ENCODE assay signal across 20 cellular contexts in genomic region chr1:228211091-228211870, GRCh38. TPM values are rescaled to one million over a fixed set of nuclear protein-coding genes. Genes with fewer than 3 reads are reported as not detected.
A peak's percentile ranks its signal among the peaks of the same experiment; 100 is the strongest.
DNase-seq lines count a peak whose midpoint lies in the region; ATAC-seq, FAIRE-seq and TF ChIP-seq lines count a peak whose summit lies in the region.
"Had no signal": no experiment of that assay in that cellular context is flagged by ENCODE, and none has a peak within 500 bp of the region (broad histone marks: within the 10 kb centered on the region; RNA-seq: fewer than 3 reads in every experiment).

No MANE protein-coding gene starts in this region.

- no peak overlapping the region for H3K27ac Mint-ChIP-seq in CD8-positive, alpha-beta T cell
- no peak overlapping the region for H3K27ac Mint-ChIP-seq in activated T-helper 17 cell treated with anti-CD3 and anti-CD28 coated beads, Interleukin-2, amount 50 U/mL, for 72 hours
- no peak overlapping the region for H3K27ac Mint-ChIP-seq in nephron progenitor cell

- CTCF ChIA-PET in CD8-positive, alpha-beta T cell (lab: Charles Lee) = no interaction called here

- H3K27me3 Mint-ChIP-seq in CD8-positive, alpha-beta T cell (ENCODE audit: low read depth) = peaks cover under 1% of the 10 kb centered on the region
- H3K27me3 Mint-ChIP-seq in activated T-helper 17 cell treated with anti-CD3 and anti-CD28 coated beads, Interleukin-2, amount 50 U/mL, for 72 hours = no peaks in the 10 kb centered on the region
- H3K27me3 Mint-ChIP-seq in nephron progenitor cell (ENCODE audit: low read depth, poor library complexity) = no peaks in the 10 kb centered on the region

- no peak for ATAC-seq in CD8-positive, alpha-beta T cell
- ATAC-seq in activated T-helper 17 cell treated with anti-CD3 and anti-CD28 coated beads, Interleukin-2, amount 50 U/mL, for 72 hours (replicated peaks) = no peak
- ATAC-seq in GM18858 (IDR thresholded peaks at IDR 0.05; ENCODE audit: unreplicated experiment) = no peak
- ATAC-seq: right lobe of liver had no signal

- no peak overlapping the region for H3K27ac ChIP-seq in CD8-positive, alpha-beta T cell (ENCODE audit: low read depth, low read length)
- H3K27ac ChIP-seq: 22Rv1; BLaER1 treated with 17β-estradiol and CSF1 and Interleukin-3, amounts not matched to agents 10 nM and 100 nM; dorsolateral prefrontal cortex; right lobe of liver; thoracic aorta had no signal

- peak overlapping the region; percentile 45 for H3K4me3 Mint-ChIP-seq in CD8-positive, alpha-beta T cell
- peak overlapping the region; percentile 37 for H3K4me3 Mint-ChIP-seq in activated T-helper 17 cell treated with anti-CD3 and anti-CD28 coated beads, Interleukin-2, amount 50 U/mL, for 72 hours
- peak overlapping the region; percentile 60 for H3K4me3 Mint-ChIP-seq in nephron progenitor cell

- peaks cover 13% of the 10 kb centered on the region for H3K4me1 ChIP-seq in CD8-positive, alpha-beta T cell (ENCODE audit: insufficient read depth, low read length)
- H3K4me1 ChIP-seq: HAP-1 had no signal

- H3K36me3 ChIP-seq in CD8-positive, alpha-beta T cell (ENCODE audit: insufficient read depth, low read length) = no peaks in the 10 kb centered on the region
- H3K36me3 ChIP-seq: HAP-1, right lobe of liver, thoracic aorta had no signal

- POLR2A ChIA-PET in CD8-positive, alpha-beta T cell (lab: Charles Lee) = interaction anchor here (0.7 to 1.3 kb wide), 3 partner anchors 9 to 275 kb away, joined by 3 to 4 read pairs (median 3); no protein-coding TSS in a partner anchor

- TF ChIP-seq CTCF in CD8-positive, alpha-beta T cell (IDR thresholded peaks at IDR 0.05) = no peak
- no peak for TF ChIP-seq CTCF in nephron progenitor cell (IDR thresholded peaks at IDR 0.05)

- no peak overlapping the region for H3K4me3 ChIP-seq in CD8-positive, alpha-beta T cell (ENCODE audit: low read depth, low read length)
- H3K4me3 ChIP-seq: BLaER1 treated with 17β-estradiol and CSF1 and Interleukin-3, amounts not matched to agents 10 nM and 100 nM; HAP-1; right lobe of liver; thoracic aorta had no signal

- no peaks in the 10 kb centered on the region for H3K9me3 ChIP-seq in CD8-positive, alpha-beta T cell (ENCODE audit: low read length)
- H3K9me3 ChIP-seq: BLaER1 treated with 17β-estradiol and CSF1 and Interleukin-3, amounts not matched to agents 10 nM and 100 nM; HAP-1; right lobe of liver; thoracic aorta had no signal

- intact Hi-C loops in CD8-positive, alpha-beta T cell (cut with DNase I, micrococcal nuclease) = loop anchor here in 1 of 2 experiments (5.0 kb wide), 1 partner anchor 66 kb away; no protein-coding TSS in a partner anchor

- no peaks in the 10 kb centered on the region for H3K9me3 Mint-ChIP-seq in CD8-positive, alpha-beta T cell
- H3K9me3 Mint-ChIP-seq in activated T-helper 17 cell treated with anti-CD3 and anti-CD28 coated beads, Interleukin-2, amount 50 U/mL, for 72 hours = no peaks in the 10 kb centered on the region
- no peaks in the 10 kb centered on the region for H3K9me3 Mint-ChIP-seq in nephron progenitor cell

- FAIRE-seq in frontal cortex (lab: Jason Lieb, UNC) = no peak

- H3K27me3 ChIP-seq in CD8-positive, alpha-beta T cell (ENCODE audit: insufficient read depth, low read length) = no peaks in the 10 kb centered on the region
- H3K27me3 ChIP-seq: BLaER1 treated with 17β-estradiol and CSF1 and Interleukin-3, amounts not matched to agents 10 nM and 100 nM; right lobe of liver had no signal

- peak; percentile 15 for DNase-seq in DMS 273 (lab: John Stamatoyannopoulos, UW; ENCODE audit: unreplicated experiment)
- DNase-seq in DMS 273 treated with DMSO at 0.1 percent for 48 hours (lab: John Stamatoyannopoulos, UW) = no peak
- DNase-seq in CD8-positive, alpha-beta T cell = peak in 1 of 7 experiments; percentile 41
- no peak for DNase-seq in nephron progenitor cell
- no peak for DNase-seq in iPS-NIHi7 (ENCODE audit: extremely low spot score)
- no peak for DNase-seq in frontal cortex (ENCODE audit: low spot score in 2 of 2)
- DNase-seq: activated CD4-positive, alpha-beta T cell treated with anti-CD3 and anti-CD28 coated beads, Interleukin-2, amount 50 U/mL, for 48 hours; activated effector memory CD4-positive, alpha-beta T cell treated with Interleukin-2 at 50 U/mL for 16 hours; dorsolateral prefrontal cortex; NCI-H1694 treated with DMSO at 0.1 percent for 48 hours; NCI-H446 treated with DMSO at 0.1 percent for 48 hours; right lobe of liver; SHP77; T1000 had no signal

- peaks cover 6% of the 10 kb centered on the region for H3K36me3 Mint-ChIP-seq in CD8-positive, alpha-beta T cell
- no peaks in the 10 kb centered on the region for H3K36me3 Mint-ChIP-seq in activated T-helper 17 cell treated with anti-CD3 and anti-CD28 coated beads, Interleukin-2, amount 50 U/mL, for 72 hours (ENCODE audit: low read depth)
- peaks cover 4% of the 10 kb centered on the region for H3K36me3 Mint-ChIP-seq in nephron progenitor cell (ENCODE audit: low read depth)

- peaks cover 11% of the 10 kb centered on the region for H3K4me1 Mint-ChIP-seq in CD8-positive, alpha-beta T cell (ENCODE audit: low read depth)
- peaks cover 5% of the 10 kb centered on the region for H3K4me1 Mint-ChIP-seq in activated T-helper 17 cell treated with anti-CD3 and anti-CD28 coated beads, Interleukin-2, amount 50 U/mL, for 72 hours
- peaks cover 7% of the 10 kb centered on the region for H3K4me1 Mint-ChIP-seq in nephron progenitor cell

RNA-seq across cellular contexts. Expression of gene OBSCN, which starts 3.4 kb away (rescaled TPM):
- total RNA-seq in CD8-positive, alpha-beta T cell = 10 to 100 TPM; 58.3 to 65.3 TPM
- total RNA-seq in activated T-helper 17 cell treated with anti-CD3 and anti-CD28 coated beads, Interleukin-2, amount 50 U/mL, for 72 hours = 10 to 100 TPM; 10.8 to 60.0 TPM
- total RNA-seq in frontal cortex = 30.2 TPM

RNA-seq across cellular contexts. Expression of gene IBA57, which starts 45.7 kb away (rescaled TPM):
- total RNA-seq in CD8-positive, alpha-beta T cell = 10 to 100 TPM; 23.5 to 23.8 TPM
- total RNA-seq in activated T-helper 17 cell treated with anti-CD3 and anti-CD28 coated beads, Interleukin-2, amount 50 U/mL, for 72 hours = 1 to 10 TPM; 6.6 to 8.8 TPM
- total RNA-seq in frontal cortex = 2.9 TPM
